Comparison of ENCODE assay signal across 19 cellular contexts in genomic region chr3:449711-450110, GRCh38.
DNase-seq lines count a peak whose midpoint lies in the region; TF ChIP-seq lines count a peak whose summit lies in the region.
"Had no signal": no experiment of that assay in that cellular context is flagged by ENCODE, and none has a peak within 500 bp of the region (broad histone marks: within the 10 kb centered on the region; RNA-seq: fewer than 3 reads in every experiment).

No MANE protein-coding gene starts in this region.

- no peaks in the 10 kb centered on the region for H3K36me3 Mint-ChIP-seq in activated CD4-positive, alpha-beta T cell treated with anti-CD3 and anti-CD28 coated beads, Interleukin-2, amount 10 ng/mL, durations not matched to agents 24 days and 14 days (ENCODE audit: low read depth)
- H3K36me3 Mint-ChIP-seq in neural progenitor cell, result peaks cover 1% of the 10 kb centered on the region
- H3K36me3 Mint-ChIP-seq: CD8-positive, alpha-beta T cell had no signal

- no peaks in the 10 kb centered on the region for H4K20me1 ChIP-seq in neural progenitor cell (ENCODE audit: low read depth)
- H4K20me1 ChIP-seq: BLaER1 treated with 17β-estradiol and CSF1 and Interleukin-3, amounts not matched to agents 10 nM and 100 nM had no signal

- no peaks in the 10 kb centered on the region for H3K79me2 ChIP-seq in neural progenitor cell (ENCODE audit: low read depth)

- no peaks in the 10 kb centered on the region for H3K4me1 ChIP-seq in neural progenitor cell
- H3K4me1 ChIP-seq: A549; BLaER1 treated with 17β-estradiol and CSF1 and Interleukin-3, amounts not matched to agents 10 nM and 100 nM; Caco-2 had no signal

- H3F3A ChIP-seq in neural progenitor cell (ENCODE audit: low read depth), result no peaks in the 10 kb centered on the region

- H3K9me3 ChIP-seq in neural progenitor cell (ENCODE audit: low read depth), result no peaks in the 10 kb centered on the region
- H3K9me3 ChIP-seq: A549, Caco-2 had no signal

- no peak overlapping the region for H3K27ac ChIP-seq in neural progenitor cell
- H3K27ac ChIP-seq: 22Rv1; A549; BLaER1 treated with 17β-estradiol and CSF1 and Interleukin-3, amounts not matched to agents 10 nM and 100 nM; C4-2B had no signal

- intact Hi-C loops in activated CD4-positive, alpha-beta T cell treated with anti-CD3 and anti-CD28 coated beads, Interleukin-2, amount 10 ng/mL, durations not matched to agents 24 days and 14 days (cut with micrococcal nuclease), result no loop called here

- no peaks in the 10 kb centered on the region for H3K9me3 Mint-ChIP-seq in activated CD4-positive, alpha-beta T cell treated with anti-CD3 and anti-CD28 coated beads, Interleukin-2, amount 10 ng/mL, durations not matched to agents 24 days and 14 days
- peaks cover 11% of the 10 kb centered on the region for H3K9me3 Mint-ChIP-seq in neural progenitor cell

- no peak overlapping the region for H3K4me2 ChIP-seq in neural progenitor cell
- H3K4me2 ChIP-seq: A549; BLaER1 treated with 17β-estradiol and CSF1 and Interleukin-3, amounts not matched to agents 10 nM and 100 nM had no signal

- DNase-seq in activated CD4-positive, alpha-beta T cell treated with anti-CD3 and anti-CD28 coated beads, Interleukin-2, amount 10 ng/mL, durations not matched to agents 24 days and 14 days, result peak; percentile 12
- DNase-seq in activated CD4-positive, alpha-beta T cell treated with anti-CD3 and anti-CD28 coated beads, Interleukin-2, amount 50 U/mL, for 48 hours, result no peak
- DNase-seq in cerebellum (ENCODE audit: low spot score) (peak; percentile 47), neural progenitor cell (ENCODE audit: low spot score) (no peak), HPDE6-E6E7 (ENCODE audit: extremely low spot score) (no peak), kidney glomerular epithelial cell (lab: John Stamatoyannopoulos, UW) (no peak)
- DNase-seq: AML-193; Caco-2; Calu3; CD4-positive, alpha-beta T cell; CD8-positive, alpha-beta T cell; DMS79 treated with DMSO at 0.1 percent for 48 hours; GDM1 had no signal

- no peak for TF ChIP-seq CTCF in neural progenitor cell (IDR thresholded peaks at IDR 0.05)

- H3K27me3 ChIP-seq in neural progenitor cell, result no peaks in the 10 kb centered on the region
- H3K27me3 ChIP-seq: BLaER1 treated with 17β-estradiol and CSF1 and Interleukin-3, amounts not matched to agents 10 nM and 100 nM had no signal

- H3K36me3 ChIP-seq in neural progenitor cell, result no peaks in the 10 kb centered on the region
- H3K36me3 ChIP-seq: BLaER1 treated with 17β-estradiol and CSF1 and Interleukin-3, amounts not matched to agents 10 nM and 100 nM had no signal

- H3K4me1 Mint-ChIP-seq in activated CD4-positive, alpha-beta T cell treated with anti-CD3 and anti-CD28 coated beads, Interleukin-2, amount 10 ng/mL, durations not matched to agents 24 days and 14 days, result no peaks in the 10 kb centered on the region
- H3K4me1 Mint-ChIP-seq in neural progenitor cell, result peaks cover 5% of the 10 kb centered on the region
- H3K4me1 Mint-ChIP-seq: B cell had no signal

- no peak overlapping the region for H3K4me3 ChIP-seq in neural progenitor cell
- H3K4me3 ChIP-seq: A549; BLaER1 treated with 17β-estradiol and CSF1 and Interleukin-3, amounts not matched to agents 10 nM and 100 nM; GM12878 had no signal

- H3K27me3 Mint-ChIP-seq in activated CD4-positive, alpha-beta T cell treated with anti-CD3 and anti-CD28 coated beads, Interleukin-2, amount 10 ng/mL, durations not matched to agents 24 days and 14 days, result no peaks in the 10 kb centered on the region
- H3K27me3 Mint-ChIP-seq in neural progenitor cell (ENCODE audit: insufficient read depth, low read depth), result peaks cover 11% of the 10 kb centered on the region
- H3K27me3 Mint-ChIP-seq: B cell; CD4-positive, alpha-beta T cell had no signal

- no peak overlapping the region for H3K27ac Mint-ChIP-seq in activated CD4-positive, alpha-beta T cell treated with anti-CD3 and anti-CD28 coated beads, Interleukin-2, amount 10 ng/mL, durations not matched to agents 24 days and 14 days
- peak overlapping the region; percentile 40 for H3K27ac Mint-ChIP-seq in neural progenitor cell
- H3K27ac Mint-ChIP-seq: B cell; CD4-positive, alpha-beta T cell; CD8-positive, alpha-beta T cell had no signal

- H3K9ac ChIP-seq in neural progenitor cell, result no peak overlapping the region
- H3K9ac ChIP-seq: BLaER1 treated with 17β-estradiol and CSF1 and Interleukin-3, amounts not matched to agents 10 nM and 100 nM had no signal

- H2AFZ ChIP-seq in neural progenitor cell (replicated peaks), result no peak overlapping the region

- H3K4me3 Mint-ChIP-seq in activated CD4-positive, alpha-beta T cell treated with anti-CD3 and anti-CD28 coated beads, Interleukin-2, amount 10 ng/mL, durations not matched to agents 24 days and 14 days, result no peak overlapping the region
- H3K4me3 Mint-ChIP-seq in neural progenitor cell, result no peak overlapping the region
- H3K4me3 Mint-ChIP-seq: B cell; CD4-positive, alpha-beta T cell; CD8-positive, alpha-beta T cell had no signal

Comparison
In these comparisons a context has a peak if more than half of its experiments do, and no peak if none do; other contexts are left out.
1. DNase-seq: peak in activated CD4-positive, alpha-beta T cell treated with anti-CD3 and anti-CD28 coated beads, Interleukin-2, amount 10 ng/mL, durations not matched to agents 24 days and 14 days (single experiment) and cerebellum (single experiment); none in activated CD4-positive, alpha-beta T cell treated with anti-CD3 and anti-CD28 coated beads, Interleukin-2, amount 50 U/mL, for 48 hours (0 of 2), neural progenitor cell (single experiment), HPDE6-E6E7 (single experiment) and kidney glomerular epithelial cell (single experiment).